ENCODE assay signal across 8 cellular contexts in the genomic region with DNA sequence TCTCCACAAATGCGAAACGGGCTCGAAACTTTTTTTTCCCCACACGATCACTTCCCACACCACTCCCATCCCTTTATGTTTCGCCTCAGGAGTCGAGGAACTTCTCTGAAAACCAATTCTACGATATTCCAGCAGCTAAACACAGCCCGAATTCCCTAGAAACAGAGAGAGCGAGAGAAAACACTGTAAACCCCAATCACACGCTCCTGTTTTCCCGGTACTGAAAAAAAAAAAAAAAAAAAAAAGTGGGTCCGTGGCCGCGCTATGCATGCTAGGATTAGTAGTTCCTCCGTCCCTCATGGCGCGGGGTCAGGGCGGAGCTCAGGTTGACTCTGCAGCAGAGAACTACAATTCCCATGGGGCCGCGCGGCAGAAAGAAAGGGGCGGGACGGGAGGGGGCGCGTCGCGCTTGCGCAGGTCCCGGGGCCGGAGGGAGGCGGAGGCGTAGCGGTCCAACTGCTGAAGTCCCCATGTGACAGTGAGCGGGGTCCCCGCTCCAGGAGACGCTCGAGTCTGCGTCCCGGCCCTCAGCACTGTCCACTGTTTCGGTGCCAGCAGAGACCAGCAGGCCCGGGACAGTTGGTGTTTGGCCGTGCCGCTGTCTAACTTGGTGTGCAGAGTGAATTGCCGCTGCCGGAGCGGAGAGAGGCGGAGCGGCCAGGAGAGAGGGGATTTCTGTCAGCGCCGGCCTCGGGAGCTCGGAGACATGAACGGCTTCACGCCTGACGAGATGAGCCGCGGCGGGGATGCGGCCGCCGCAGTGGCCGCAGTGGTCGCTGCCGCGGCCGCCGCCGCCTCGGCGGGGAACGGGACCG. TPM values are rescaled to one million over a fixed set of nuclear protein-coding genes. Genes with fewer than 3 reads are reported as not detected.
DNase-seq lines count a peak whose midpoint lies in the region; ATAC-seq and TF ChIP-seq lines count a peak whose summit lies in the region.

A gene with protein sequence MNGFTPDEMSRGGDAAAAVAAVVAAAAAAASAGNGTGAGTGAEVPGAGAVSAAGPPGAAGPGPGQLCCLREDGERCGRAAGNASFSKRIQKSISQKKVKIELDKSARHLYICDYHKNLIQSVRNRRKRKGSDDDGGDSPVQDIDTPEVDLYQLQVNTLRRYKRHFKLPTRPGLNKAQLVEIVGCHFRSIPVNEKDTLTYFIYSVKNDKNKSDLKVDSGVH (plus strand): TSS at position 478 of the 815 bp plus-strand sequence. CDS start 229 bp downstream, at position 707.

- intact Hi-C loops in naive thymus-derived CD4-positive, alpha-beta T cell (cut with micrococcal nuclease) = loop anchor here (1.0 to 5.0 kb wide), 6 partner anchors 9 to 1152 kb away; partner anchors contain the start of genes GALNT7 (in 2 of the 2), HMGB2 (in 2 of the 2), CEP44 (in 1 of the 2) and FBXO8 (in 1 of the 2)

- peak within 1 kb of the TSS; percentile 99 for H3K4me3 Mint-ChIP-seq in activated T-helper 17 cell treated with anti-CD3 and anti-CD28 coated beads, Interleukin-2, amount 50 U/mL, for 72 hours
- peak within 1 kb of the TSS; percentile 89 to 100 (median 98) for H3K4me3 Mint-ChIP-seq in naive thymus-derived CD4-positive, alpha-beta T cell
- H3K4me3 Mint-ChIP-seq in stimulated activated naive B cell treated with anti-CD40 and anti-IgM and Interleukin-4, amounts not matched to agents 10 μg/mL and 1 μg/mL and 100 μg/mL, for 72 hours = peak within 1 kb of the TSS; percentile 99 to 100

- peak within 1 kb of the TSS; percentile 99 for H3K27ac Mint-ChIP-seq in activated T-helper 17 cell treated with anti-CD3 and anti-CD28 coated beads, Interleukin-2, amount 50 U/mL, for 72 hours
- H3K27ac Mint-ChIP-seq in naive thymus-derived CD4-positive, alpha-beta T cell = peak within 1 kb of the TSS; percentile 88 to 99 (median 97)
- peak within 1 kb of the TSS; percentile 98 for H3K27ac Mint-ChIP-seq in stimulated activated naive B cell treated with anti-CD40 and anti-IgM and Interleukin-4, amounts not matched to agents 10 μg/mL and 1 μg/mL and 100 μg/mL, for 72 hours

- no peaks in the 10 kb centered on the region for H3K9me3 Mint-ChIP-seq in activated T-helper 17 cell treated with anti-CD3 and anti-CD28 coated beads, Interleukin-2, amount 50 U/mL, for 72 hours
- H3K9me3 Mint-ChIP-seq in naive thymus-derived CD4-positive, alpha-beta T cell = peaks cover 0 to 3% (median 0%) of the 10 kb centered on the region in 11 donors
- no peaks in the 10 kb centered on the region for H3K9me3 Mint-ChIP-seq in stimulated activated naive B cell treated with anti-CD40 and anti-IgM and Interleukin-4, amounts not matched to agents 10 μg/mL and 1 μg/mL and 100 μg/mL, for 72 hours

- peaks cover 36% of the 10 kb centered on the region for H3K79me2 ChIP-seq in fibroblast of lung (ENCODE audit: control insufficient read depth, insufficient read depth, low read length)

- no peaks in the 10 kb centered on the region for H3K27me3 Mint-ChIP-seq in activated T-helper 17 cell treated with anti-CD3 and anti-CD28 coated beads, Interleukin-2, amount 50 U/mL, for 72 hours
- peaks cover 2 to 29% (median 17%) of the 10 kb centered on the region in 5 donors for H3K27me3 Mint-ChIP-seq in naive thymus-derived CD4-positive, alpha-beta T cell
- H3K27me3 Mint-ChIP-seq in stimulated activated naive B cell treated with anti-CD40 and anti-IgM and Interleukin-4, amounts not matched to agents 10 μg/mL and 1 μg/mL and 100 μg/mL, for 72 hours = peaks cover 0 to 5% of the 10 kb centered on the region in 2 donors

- TF ChIP-seq CTCF in LNCaP clone FGC (IDR thresholded peaks at IDR 0.05; ENCODE audit: control insufficient read depth, extremely low read depth, insufficient read depth) (no peak), RWPE1 (conservative IDR thresholded peaks at IDR 0.05; ENCODE audit: low read depth) (no peak), fibroblast of lung (conservative IDR thresholded peaks at IDR 0.05 in 1 of 2, IDR thresholded peaks at IDR 0.05 in 1 of 2; ENCODE audit: low read depth in 1 of 2, low read length in 2 of 2) (no peak)

- POLR2A ChIA-PET in RWPE1 (lab: Yijun Ruan, JAX; ENCODE audit: low non-redundant PET) = interaction anchor here (0.6 to 1.3 kb wide), 7 partner anchors 24 to 1132 kb away, joined by 3 to 8 read pairs (median 3); partner anchors contain the start of gene HMGB2
- POLR2A ChIA-PET in naive thymus-derived CD4-positive, alpha-beta T cell (lab: Charles Lee) = interaction anchor here (0.6 to 9.4 kb wide), 5 partner anchors 16 to 914 kb away, joined by 3 to 209 read pairs (median 3); partner anchors contain the start of gene HMGB2

- H3K4me2 ChIP-seq in fibroblast of lung (ENCODE audit: extremely low read depth, insufficient read depth, low read length) = peak within 1 kb of the TSS; percentile 92

- H3K27ac ChIP-seq in RWPE1 (peak within 1 kb of the TSS; percentile 99), fibroblast of lung (ENCODE audit: insufficient read depth, low read length) (peak within 1 kb of the TSS; percentile 93)
- H3K27ac ChIP-seq in naive thymus-derived CD4-positive, alpha-beta T cell (ENCODE audit: low read depth, low read length) = peak within 1 kb of the TSS; percentile 82

- H3K4me1 Mint-ChIP-seq in activated T-helper 17 cell treated with anti-CD3 and anti-CD28 coated beads, Interleukin-2, amount 50 U/mL, for 72 hours = peaks cover 28% of the 10 kb centered on the region
- peaks cover 14 to 46% (median 18%) of the 10 kb centered on the region in 7 donors for H3K4me1 Mint-ChIP-seq in naive thymus-derived CD4-positive, alpha-beta T cell
- H3K4me1 Mint-ChIP-seq in stimulated activated naive B cell treated with anti-CD40 and anti-IgM and Interleukin-4, amounts not matched to agents 10 μg/mL and 1 μg/mL and 100 μg/mL, for 72 hours = peaks cover 5 to 17% of the 10 kb centered on the region in 2 donors

- H3K4me3 ChIP-seq in LNCaP clone FGC (ENCODE audit: low read depth, low read length) (peak within 1 kb of the TSS; percentile 89), fibroblast of lung (replicated peaks in 1 of 4; ENCODE audit: control extremely low read depth in 1 of 4, insufficient read depth in 1 of 4, low read depth in 3 of 4, low read length in 4 of 4) (peak within 1 kb of the TSS; percentile 93 to 97 (median 94))
- peak within 1 kb of the TSS; percentile 99 for H3K4me3 ChIP-seq in naive thymus-derived CD4-positive, alpha-beta T cell (ENCODE audit: low read length)

- H3K4me1 ChIP-seq in fibroblast of lung (ENCODE audit: control insufficient read depth, extremely low read depth, insufficient read depth, low read length) = peaks cover 2% of the 10 kb centered on the region
- peaks cover 5 to 20% of the 10 kb centered on the region in 2 donors for H3K4me1 ChIP-seq in naive thymus-derived CD4-positive, alpha-beta T cell (ENCODE audit: control insufficient read depth in 2 of 2, insufficient read depth in 2 of 2, low read length in 2 of 2)

- peak; percentile 94 for DNase-seq in Daoy (ENCODE audit: low read depth)
- DNase-seq in GOT3 (lab: John Stamatoyannopoulos, UW) = peak; percentile 78
- peak; percentile 89 for DNase-seq in LNCaP clone FGC (ENCODE audit: low read depth)
- DNase-seq in RWPE1 (ENCODE audit: low spot score) = peak; percentile 96
- DNase-seq in fibroblast of lung (ENCODE audit: low read depth in 2 of 2) = peak; percentile 97 to 99
- peak; percentile 88 to 97 (median 91) for DNase-seq in naive thymus-derived CD4-positive, alpha-beta T cell
- peak; percentile 92 for DNase-seq in stimulated activated naive B cell treated with anti-CD40 and anti-IgM and Interleukin-4, amounts not matched to agents 10 μg/mL and 1 μg/mL and 100 μg/mL, for 72 hours

- peak within 1 kb of the TSS; percentile 63 for H3K9ac ChIP-seq in fibroblast of lung (ENCODE audit: insufficient read depth, low read length)

- H2AFZ ChIP-seq in fibroblast of lung (ENCODE audit: low read length) = peak within 1 kb of the TSS; percentile 95

- H3K27me3 ChIP-seq in fibroblast of lung (ENCODE audit: control insufficient read depth, insufficient read depth, low read length) = no peaks in the 10 kb centered on the region
- H3K27me3 ChIP-seq in naive thymus-derived CD4-positive, alpha-beta T cell (ENCODE audit: control insufficient read depth in 2 of 2, insufficient read depth in 2 of 2, low read length in 2 of 2) = peaks cover 0 to 10% of the 10 kb centered on the region in 2 donors

- CTCF ChIA-PET in RWPE1 (lab: Yijun Ruan, JAX) = interaction anchor here (0.8 to 1.9 kb wide), 2 partner anchors 32 to 69 kb away, joined by 4 to 5 read pairs; no protein-coding TSS in a partner anchor
- CTCF ChIA-PET in naive thymus-derived CD4-positive, alpha-beta T cell (lab: Charles Lee) = interaction anchor here (0.8 to 2.4 kb wide), 2 partner anchors 37 to 52 kb away, joined by 3 to 8 read pairs; partner anchors contain the start of gene HMGB2

- peaks cover 76% of the 10 kb centered on the region for H3K36me3 Mint-ChIP-seq in activated T-helper 17 cell treated with anti-CD3 and anti-CD28 coated beads, Interleukin-2, amount 50 U/mL, for 72 hours (ENCODE audit: low read depth)
- H3K36me3 Mint-ChIP-seq in naive thymus-derived CD4-positive, alpha-beta T cell = peaks cover 0 to 14% (median 0%) of the 10 kb centered on the region in 5 donors
- peaks cover 2 to 6% of the 10 kb centered on the region in 2 donors for H3K36me3 Mint-ChIP-seq in stimulated activated naive B cell treated with anti-CD40 and anti-IgM and Interleukin-4, amounts not matched to agents 10 μg/mL and 1 μg/mL and 100 μg/mL, for 72 hours

- H3K9me3 ChIP-seq in fibroblast of lung (ENCODE audit: control insufficient read depth, insufficient read depth, low read depth, low read length) = no peaks in the 10 kb centered on the region
- no peaks in the 10 kb centered on the region for H3K9me3 ChIP-seq in naive thymus-derived CD4-positive, alpha-beta T cell (ENCODE audit: control insufficient read depth in 2 of 3, low read length in 3 of 3)

- peaks cover 1% of the 10 kb centered on the region for H3K36me3 ChIP-seq in fibroblast of lung (ENCODE audit: control insufficient read depth, insufficient read depth, low read length)
- H3K36me3 ChIP-seq in naive thymus-derived CD4-positive, alpha-beta T cell (ENCODE audit: control insufficient read depth in 2 of 3, insufficient read depth in 3 of 3, low read length in 3 of 3) = peaks cover 0 to 3% (median 0%) of the 10 kb centered on the region in 3 experiments

- peak; percentile 87 for ATAC-seq in activated T-helper 17 cell treated with anti-CD3 and anti-CD28 coated beads, Interleukin-2, amount 50 U/mL, for 72 hours (replicated peaks)
- ATAC-seq in naive thymus-derived CD4-positive, alpha-beta T cell = peak; percentile 91
- ATAC-seq in stimulated activated naive B cell treated with anti-CD40 and anti-IgM and Interleukin-4, amounts not matched to agents 10 μg/mL and 1 μg/mL and 100 μg/mL, for 72 hours (replicated peaks) = peak; percentile 88 to 90

- no peaks in the 10 kb centered on the region for H4K20me1 ChIP-seq in fibroblast of lung (ENCODE audit: control insufficient read depth, extremely low read depth, insufficient read depth, low read length)

RNA-seq across cellular contexts. Expression of the gene that starts here (rescaled TPM):
- total RNA-seq in Daoy (2014; rRNA removed; shearing (Covaris generic)) = 26.3 and 27.1 TPM in 2 replicates
- total RNA-seq in activated T-helper 17 cell treated with anti-CD3 and anti-CD28 coated beads, Interleukin-2, amount 50 U/mL, for 72 hours = 10 to 100 TPM; 31.7 to 57.4 TPM
- 33.4 and 101 TPM in 2 replicates for total RNA-seq in fibroblast of lung
- 32.5 and 33.6 TPM in 2 replicates for polyA plus RNA-seq in fibroblast of lung
- polyA plus RNA-seq in fibroblast of lung (2012) = 30.3 and 33.9 TPM in 2 replicates
- 1.1 TPM in 2 replicates for polyA minus RNA-seq in fibroblast of lung (ENCODE audit: low replicate concordance)
- 10 to 100 TPM in 1 of 5 experiments, 1 to 10 TPM in 3, under 1 TPM in 1; 0.48 to 27.4 (median 1.1) TPM for total RNA-seq in naive thymus-derived CD4-positive, alpha-beta T cell
- 1 to 10 TPM in 1 of 2 donors, under 1 TPM in 1; 0.89 to 2.6 TPM for polyA plus RNA-seq in naive thymus-derived CD4-positive, alpha-beta T cell

Comparison
In these comparisons a context has a peak if more than half of its experiments do, and no peak if none do; other contexts are left out.
1. Peak in every context shown above with its lines: DNase-seq, ATAC-seq, H3K4me3 ChIP-seq and H3K27ac ChIP-seq.
2. RNA of the gene that starts here (polyA plus RNA-seq): 30.3 to 33.9 TPM in fibroblast of lung; 0.89 to 2.6 TPM in naive thymus-derived CD4-positive, alpha-beta T cell; every median in the first group is over 4 times any median in the second.